ENCODE assay signal across 9 cellular contexts in the genomic region with DNA sequence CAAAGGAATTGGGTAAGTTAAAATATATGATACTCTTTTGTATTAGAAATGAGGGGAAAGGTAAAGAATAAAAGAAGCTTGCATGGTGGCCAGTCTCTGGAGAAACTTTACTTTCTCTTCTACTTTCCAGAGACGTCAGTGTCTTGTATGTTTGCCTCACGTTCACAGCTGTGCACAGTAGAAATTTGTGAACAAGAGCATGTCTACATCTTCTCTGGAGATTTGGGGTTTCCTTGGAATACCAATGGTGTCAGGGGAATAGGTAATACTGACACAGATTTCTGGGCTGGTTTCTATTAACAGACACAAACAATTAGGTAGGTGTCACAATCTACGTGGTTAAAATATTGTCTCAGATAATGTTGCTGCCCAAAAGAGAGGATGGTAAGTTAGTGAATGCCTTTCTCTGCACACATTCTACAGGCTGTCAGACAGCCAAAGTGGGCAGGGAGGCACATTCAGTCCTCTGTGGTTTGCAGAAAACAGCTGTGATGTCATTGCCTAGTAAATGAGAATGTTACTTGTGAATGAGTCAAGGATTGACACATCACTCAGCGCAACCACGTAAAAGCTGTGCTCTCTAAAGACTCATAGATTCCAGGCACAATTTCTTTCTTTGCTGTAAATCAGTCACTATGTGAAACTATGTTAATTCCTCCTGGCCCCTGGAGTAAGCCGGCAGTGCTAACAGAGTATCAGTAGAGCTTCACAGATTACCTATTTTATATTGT.
DNase-seq lines count a peak whose midpoint lies in the region; ATAC-seq and TF ChIP-seq lines count a peak whose summit lies in the region.
"Had no signal": no experiment of that assay in that cellular context is flagged by ENCODE, and none has a peak within 500 bp of the region (broad histone marks: within the 10 kb centered on the region; RNA-seq: fewer than 3 reads in every experiment).

No MANE protein-coding gene starts in this region.

- H3K9me3 ChIP-seq in tibial artery: no peaks in the 10 kb centered on the region

- intact Hi-C loops in tibial artery (cut with DNase I; ENCODE audit: low total_unique reads): loop anchor here (5.0 kb wide), 1 partner anchor 85 kb away; no protein-coding TSS in a partner anchor

- H3K36me3 ChIP-seq in tibial artery: no peaks in the 10 kb centered on the region

- no peaks in the 10 kb centered on the region for H3K27me3 ChIP-seq in tibial artery

- DNase-seq in activated gamma-delta T cell treated with anti-CD3 and anti-CD28 coated beads, Interleukin-2, amount 50 U/mL, for 16 hours (ENCODE audit: low read depth): peak; percentile 6
- DNase-seq in activated gamma-delta T cell treated with Interleukin-2 at 50 U/mL for 16 hours: no peak
- no peak for DNase-seq in activated naive CD8-positive, alpha-beta T cell treated with anti-CD3 and anti-CD28 coated beads, Interleukin-2, amount 10 ng/mL, durations not matched to agents 7 days and 5 days
- peak; percentile 22 for DNase-seq in mucosa of gallbladder (ENCODE audit: low spot score)
- DNase-seq in tibial artery: peak; percentile 48 to 82
- no peak for DNase-seq in activated effector memory CD4-positive, alpha-beta T cell treated with anti-CD3 and anti-CD28 coated beads, Interleukin-2, amount 50 U/mL, for 16 hours
- no peak for DNase-seq in erythroblast (lab: John Stamatoyannopoulos, UW)
- no peak for DNase-seq in cerebellar nuclear complex (lab: John Stamatoyannopoulos, UW)
- DNase-seq: DMS53 had no signal

- no peak overlapping the region for H3K27ac ChIP-seq in tibial artery

- TF ChIP-seq CTCF in tibial artery (IDR thresholded peaks at IDR 0.05): no peak

- TF ChIP-seq POLR2A in erythroblast (IDR thresholded peaks at IDR 0.05; ENCODE audit: low read length): no peak

- peaks cover 0 to 52% (median 13%) of the 10 kb centered on the region in 4 donors for H3K4me1 ChIP-seq in tibial artery

- H3K4me1 Mint-ChIP-seq in activated naive CD8-positive, alpha-beta T cell treated with anti-CD3 and anti-CD28 coated beads, Interleukin-2, amount 10 ng/mL, durations not matched to agents 7 days and 5 days: peaks cover 7% of the 10 kb centered on the region

- H3K9me3 Mint-ChIP-seq in activated naive CD8-positive, alpha-beta T cell treated with anti-CD3 and anti-CD28 coated beads, Interleukin-2, amount 10 ng/mL, durations not matched to agents 7 days and 5 days: no peaks in the 10 kb centered on the region

- H3K4me3 ChIP-seq in tibial artery: no peak overlapping the region

- ATAC-seq in activated naive CD8-positive, alpha-beta T cell treated with anti-CD3 and anti-CD28 coated beads, Interleukin-2, amount 10 ng/mL, durations not matched to agents 7 days and 5 days (ENCODE audit: low read depth): peak; percentile 61

- no peak overlapping the region for H3K27ac Mint-ChIP-seq in activated naive CD8-positive, alpha-beta T cell treated with anti-CD3 and anti-CD28 coated beads, Interleukin-2, amount 10 ng/mL, durations not matched to agents 7 days and 5 days

- H3K4me3 Mint-ChIP-seq in activated naive CD8-positive, alpha-beta T cell treated with anti-CD3 and anti-CD28 coated beads, Interleukin-2, amount 10 ng/mL, durations not matched to agents 7 days and 5 days: no peak overlapping the region

- POLR2A ChIA-PET in activated naive CD8-positive, alpha-beta T cell treated with anti-CD3 and anti-CD28 coated beads, Interleukin-2, amount 10 ng/mL, durations not matched to agents 7 days and 5 days (lab: Charles Lee): no interaction called here

- no peaks in the 10 kb centered on the region for H3K36me3 Mint-ChIP-seq in activated naive CD8-positive, alpha-beta T cell treated with anti-CD3 and anti-CD28 coated beads, Interleukin-2, amount 10 ng/mL, durations not matched to agents 7 days and 5 days

- H3K27me3 Mint-ChIP-seq in activated naive CD8-positive, alpha-beta T cell treated with anti-CD3 and anti-CD28 coated beads, Interleukin-2, amount 10 ng/mL, durations not matched to agents 7 days and 5 days: no peaks in the 10 kb centered on the region

Comparison
In these comparisons a context has a peak if more than half of its experiments do, and no peak if none do; other contexts are left out.
1. DNase-seq: peak in activated gamma-delta T cell treated with anti-CD3 and anti-CD28 coated beads, Interleukin-2, amount 50 U/mL, for 16 hours (single experiment), mucosa of gallbladder (single experiment) and tibial artery (2 of 2); none in activated gamma-delta T cell treated with Interleukin-2 at 50 U/mL for 16 hours (single experiment), activated naive CD8-positive, alpha-beta T cell treated with anti-CD3 and anti-CD28 coated beads, Interleukin-2, amount 10 ng/mL, durations not matched to agents 7 days and 5 days (single experiment), activated effector memory CD4-positive, alpha-beta T cell treated with anti-CD3 and anti-CD28 coated beads, Interleukin-2, amount 50 U/mL, for 16 hours (single experiment), erythroblast (0 of 2) and cerebellar nuclear complex (0 of 2).